In the genomic region with DNA sequence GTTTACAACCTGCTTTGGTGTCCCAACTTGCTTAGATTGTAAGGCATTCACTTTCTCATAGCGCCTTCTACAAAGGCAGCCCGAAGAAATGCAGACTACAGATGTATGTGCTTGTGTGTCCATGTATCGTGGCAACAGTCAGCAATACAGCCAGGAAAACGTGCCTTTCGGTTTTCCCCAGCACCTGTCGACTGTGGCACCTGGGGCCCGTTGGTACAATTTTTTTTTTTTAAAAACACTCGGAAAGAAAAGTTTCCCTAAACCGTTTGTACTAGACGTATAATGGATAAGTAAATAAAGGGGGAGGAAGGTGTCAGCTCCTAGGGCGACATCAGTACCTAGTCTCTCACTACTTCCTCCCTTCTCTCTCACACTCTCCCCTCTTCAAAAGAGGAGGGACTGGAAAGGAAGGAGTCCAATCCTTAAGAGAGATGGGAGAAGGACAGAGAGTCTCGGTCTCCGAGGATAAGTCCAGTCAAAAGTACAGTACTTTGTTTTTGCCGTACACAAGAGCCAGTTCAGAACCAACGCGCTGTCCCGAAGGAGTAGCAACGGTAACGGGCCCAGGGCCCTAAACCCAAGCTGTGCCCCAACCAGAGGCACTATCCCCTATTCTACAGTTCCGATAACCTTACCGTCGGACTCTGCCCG, we compare ENCODE assay signal across 8 cellular contexts. TPM values are rescaled to one million over a fixed set of nuclear protein-coding genes. Genes with fewer than 3 reads are reported as not detected.
DNase-seq lines count a peak whose midpoint lies in the region; ATAC-seq lines count a peak whose summit lies in the region.

No MANE protein-coding gene starts in this region.

- H3K36me3 Mint-ChIP-seq in immature natural killer cell: peaks cover 0 to 9% (median 5%) of the 10 kb centered on the region in 3 donors

- H3K27me3 Mint-ChIP-seq in immature natural killer cell (ENCODE audit: low read depth in 3 of 3): peaks cover 0 to 6% (median 0%) of the 10 kb centered on the region in 3 donors

- H3K27ac Mint-ChIP-seq in immature natural killer cell: no peak overlapping the region

- DNase-seq in EL (peak; percentile 48), KBM-7 (peak; percentile 83), SK-MEL-5 (ENCODE audit: low read depth, low spot score) (peak; percentile 72), brain pericyte (ENCODE audit: low read depth, low spot score) (peak; percentile 18), immature natural killer cell (peak; percentile 40 to 44 (median 42))
- DNase-seq in stimulated activated CD8-positive, alpha-beta memory T cell treated with anti-CD3 and anti-CD28 coated beads, Interleukin-12 subunit alpha, Interleukin-12 subunit beta, amount 100 ng/mL, for 1 hour (ENCODE audit: low read depth): peak; percentile 13

- in situ Hi-C loops in KBM-7 (cut with MboI; ENCODE audit: low pct_unique_long_range_greater_than_20kb, low sequenced_read_pairs) (no loop called here), SK-MEL-5 (cut with HindIII; ENCODE audit: low pct_unique_long_range_greater_than_20kb, low sequenced_read_pairs) (no loop called here)

- peaks cover 39 to 44% of the 10 kb centered on the region in 2 donors for H3K4me1 Mint-ChIP-seq in immature natural killer cell

- peak; percentile 12 for ATAC-seq in GM21576 (IDR thresholded peaks at IDR 0.05; ENCODE audit: unreplicated experiment)
- no peak for ATAC-seq in HG03095 (IDR thresholded peaks at IDR 0.05; ENCODE audit: unreplicated experiment)

- no peaks in the 10 kb centered on the region for H3K9me3 Mint-ChIP-seq in immature natural killer cell

- H3K4me3 Mint-ChIP-seq in immature natural killer cell: no peak overlapping the region

RNA-seq across cellular contexts. Expression of a gene that starts 0.8 kb away (rescaled TPM):
- total RNA-seq in SK-MEL-5 (2014; rRNA removed; shearing (Covaris generic)): 60.5 and 64.0 TPM in 2 replicates
- 36.2 and 45.0 TPM in 2 replicates for polyA plus RNA-seq in SK-MEL-5 (2015; cell fraction: cytosol; rRNA removed)
- polyA plus RNA-seq in SK-MEL-5 (2015; cell fraction: nucleus; rRNA removed): 60.9 and 69.1 TPM in 2 replicates
- 10 to 100 TPM; 49.7 to 87.7 (median 58.3) TPM for polyA plus RNA-seq in immature natural killer cell

Comparison
In these comparisons a context has a peak if more than half of its experiments do, and no peak if none do; other contexts are left out.
1. DNase-seq: peak in every context shown above with its lines; median percentile 83 in KBM-7; 72 in SK-MEL-5; 48 in EL; 42 in immature natural killer cell; 18 in brain pericyte; 13 in stimulated activated CD8-positive, alpha-beta memory T cell treated with anti-CD3 and anti-CD28 coated beads, Interleukin-12 subunit alpha, Interleukin-12 subunit beta, amount 100 ng/mL, for 1 hour.